Comparison of ENCODE assay signal across 25 cellular contexts in genomic region chr9:123402981-123403509, GRCh38. TPM values are rescaled to one million over a fixed set of nuclear protein-coding genes. Genes with fewer than 3 reads are reported as not detected.
A peak's percentile ranks its signal among the peaks of the same experiment; 100 is the strongest.
DNase-seq lines count a peak whose midpoint lies in the region; ATAC-seq and TF ChIP-seq lines count a peak whose summit lies in the region.
"Had no signal": no experiment of that assay in that cellular context is flagged by ENCODE, and none has a peak within 500 bp of the region (broad histone marks: within the 10 kb centered on the region; RNA-seq: fewer than 3 reads in every experiment).

No MANE protein-coding gene starts in this region.

- TF ChIP-seq CTCF in VCaP (conservative IDR thresholded peaks at IDR 0.05) = no peak
- no peak for TF ChIP-seq CTCF in neural crest cell (conservative IDR thresholded peaks at IDR 0.05)

- H3K27ac ChIP-seq in VCaP = 0 out of 2 replicates have a peak overlapping the region, but pooled peaks have one; percentile 5
- H3K27ac ChIP-seq: A549, SK-N-MC had no signal

- H3K9me3 Mint-ChIP-seq in neural crest cell = no peaks in the 10 kb centered on the region
- H3K9me3 Mint-ChIP-seq: CD8-positive, alpha-beta T cell had no signal

- H3K4me1 Mint-ChIP-seq in neural crest cell = peaks cover 45% of the 10 kb centered on the region

- H3K36me3 Mint-ChIP-seq in neural crest cell (ENCODE audit: low read depth) = no peaks in the 10 kb centered on the region

- DNase-seq in foreskin melanocyte (peak; percentile 25), neural crest cell (ENCODE audit: low read depth, low spot score) (peak; percentile 49), retina (peak; percentile 64), glomerular visceral epithelial cell (ENCODE audit: extremely low spot score) (no peak)
- DNase-seq: AML-193; Caco-2; CD8-positive, alpha-beta T cell; EL; GDM1; KBM-7; NCI-H1105 treated with DMSO at 0.1 percent for 48 hours; NCI-H146; NCI-H2029; NCI-H446; NCI-H526; NCI-H82; SHP77 treated with DMSO at 0.1 percent for 48 hours had no signal

- ATAC-seq in GM21515 (IDR thresholded peaks at IDR 0.05; ENCODE audit: unreplicated experiment) = no peak
- ATAC-seq in HG02588 (IDR thresholded peaks at IDR 0.05; ENCODE audit: unreplicated experiment) = no peak
- ATAC-seq: CD8-positive, alpha-beta T cell; GM12878 had no signal

- H3K27me3 Mint-ChIP-seq in neural crest cell (ENCODE audit: low read depth) = peaks cover 3% of the 10 kb centered on the region

- peak overlapping the region; percentile 57 for H3K4me3 Mint-ChIP-seq in neural crest cell
- H3K4me3 Mint-ChIP-seq: CD8-positive, alpha-beta T cell had no signal

- peak overlapping the region; percentile 68 for H3K27ac Mint-ChIP-seq in neural crest cell (ENCODE audit: unreplicated experiment)
- H3K27ac Mint-ChIP-seq: CD8-positive, alpha-beta T cell had no signal

RNA-seq across cellular contexts. Expression of gene CRB2, which starts 47.0 kb away (rescaled TPM):
- 73.4 and 80.5 TPM in 2 replicates for total RNA-seq in neural crest cell
- total RNA-seq: CD8-positive, alpha-beta T cell; LHCN-M2; MCF 10A had no signal
